In genomic region chr22:38788417-38788816, GRCh38 we compare ENCODE assay signal across 9 cellular contexts. TPM values are rescaled to one million over a fixed set of nuclear protein-coding genes. Genes with fewer than 3 reads are reported as not detected.
DNase-seq lines count a peak whose midpoint lies in the region; ATAC-seq and TF ChIP-seq lines count a peak whose summit lies in the region.
"Had no signal": no experiment of that assay in that cellular context is flagged by ENCODE, and none has a peak within 500 bp of the region (broad histone marks: within the 10 kb centered on the region; RNA-seq: fewer than 3 reads in every experiment).

No MANE protein-coding gene starts in this region.

- H3K27me3 Mint-ChIP-seq in activated naive CD4-positive, alpha-beta T cell treated with anti-CD3 and anti-CD28 coated beads for 36 hours (ENCODE audit: low read depth) = no peaks in the 10 kb centered on the region

- H3K4me3 ChIP-seq in BE2C (ENCODE audit: low read depth, low read length) (no peak overlapping the region), PC-3 (ENCODE audit: low read length) (no peak overlapping the region), fibroblast of the aortic adventitia (ENCODE audit: low read depth, low read length) (no peak overlapping the region), psoas muscle (no peak overlapping the region)

- H3K36me3 ChIP-seq in BE2C (no peaks in the 10 kb centered on the region; the same call in 1 of the 2 replicates), PC-3 (ENCODE audit: low read depth, low read length) (no peaks in the 10 kb centered on the region), psoas muscle (ENCODE audit: insufficient read depth in 1 of 2, low read depth in 1 of 2) (peaks cover 0 to 12% of the 10 kb centered on the region in 2 donors)

- no peak overlapping the region for H3K27ac Mint-ChIP-seq in activated naive CD4-positive, alpha-beta T cell treated with anti-CD3 and anti-CD28 coated beads for 36 hours

- H3K4me1 ChIP-seq in BE2C (peaks cover 30% of the 10 kb centered on the region), PC-3 (ENCODE audit: insufficient read depth, low read length) (peaks cover 14% of the 10 kb centered on the region), psoas muscle (peaks cover 13% of the 10 kb centered on the region)

- no peaks in the 10 kb centered on the region for H3K9me3 ChIP-seq in BE2C
- no peaks in the 10 kb centered on the region for H3K9me3 ChIP-seq in PC-3 (ENCODE audit: low read length)
- H3K9me3 ChIP-seq in psoas muscle = no peaks in the 10 kb centered on the region

- no peak for TF ChIP-seq CTCF in BE2C (IDR thresholded peaks at IDR 0.05; ENCODE audit: low read depth, low read length)
- no peak for TF ChIP-seq CTCF in PC-3 (conservative IDR thresholded peaks at IDR 0.05; ENCODE audit: low read depth, low read length)
- no peak for TF ChIP-seq CTCF in fibroblast of the aortic adventitia (IDR thresholded peaks at IDR 0.05; ENCODE audit: insufficient read depth, low read length)
- TF ChIP-seq CTCF in psoas muscle (IDR thresholded peaks at IDR 0.05) = no peak

- DNase-seq in BE2C = peak; percentile 81
- DNase-seq in PC-3 = peak; percentile 26
- peak; percentile 92 for DNase-seq in fibroblast of the aortic adventitia (ENCODE audit: low read depth)
- DNase-seq in psoas muscle = no peak
- DNase-seq in activated naive CD4-positive, alpha-beta T cell treated with anti-CD3 and anti-CD28 coated beads for 36 hours = no peak
- DNase-seq in NCI-H1417 treated with DMSO at 0.1 percent for 48 hours (lab: John Stamatoyannopoulos, UW) = no peak
- DNase-seq: stimulated activated naive CD8-positive, alpha-beta T cell treated with anti-CD3 and anti-CD28 coated beads, Interleukin-15, Interleukin-2, amounts not matched to agents 100 U/mL and 50 U/mL, for 24 hours had no signal

- H2AFZ ChIP-seq in PC-3 (ENCODE audit: low read length) = no peak overlapping the region

- H4K20me1 ChIP-seq in PC-3 (ENCODE audit: low read length) = no peaks in the 10 kb centered on the region

- ATAC-seq in PC-3 = peak; percentile 55
- ATAC-seq in psoas muscle = peak; percentile 82 to 92 (median 84)
- ATAC-seq in HG02840 (IDR thresholded peaks at IDR 0.05; ENCODE audit: low FRiP score, unreplicated experiment) = no peak
- ATAC-seq in HG03571 (IDR thresholded peaks at IDR 0.05; ENCODE audit: unreplicated experiment) = no peak
- ATAC-seq: stimulated activated naive CD8-positive, alpha-beta T cell treated with anti-CD3 and anti-CD28 coated beads, Interleukin-15, Interleukin-2, amounts not matched to agents 100 U/mL and 50 U/mL, for 24 hours had no signal

- H3K27ac ChIP-seq in PC-3 (ENCODE audit: low read length) (no peak overlapping the region), psoas muscle (peak overlapping the region; percentile 63)

- intact Hi-C loops in PC-3 (cut with micrococcal nuclease) (no loop called here), psoas muscle (cut with DNase I) (no loop called here)
- intact Hi-C loops in activated naive CD4-positive, alpha-beta T cell treated with anti-CD3 and anti-CD28 coated beads for 36 hours (cut with micrococcal nuclease) = no loop called here

- H3K4me3 Mint-ChIP-seq in activated naive CD4-positive, alpha-beta T cell treated with anti-CD3 and anti-CD28 coated beads for 36 hours = no peak overlapping the region

- H3K9me3 Mint-ChIP-seq in activated naive CD4-positive, alpha-beta T cell treated with anti-CD3 and anti-CD28 coated beads for 36 hours = no peaks in the 10 kb centered on the region

- H3K79me2 ChIP-seq in PC-3 (ENCODE audit: low read length) = peaks cover 4% of the 10 kb centered on the region

- no peaks in the 10 kb centered on the region for H3K9me2 ChIP-seq in PC-3 (replicated peaks; ENCODE audit: low read length)

- no peak overlapping the region for H3K4me2 ChIP-seq in PC-3 (ENCODE audit: low read length)

- CTCF ChIA-PET in PC-3 (lab: Charles Lee) = no interaction called here
- CTCF ChIA-PET in activated naive CD4-positive, alpha-beta T cell treated with anti-CD3 and anti-CD28 coated beads for 36 hours (lab: Charles Lee) = no interaction called here

- H3F3A ChIP-seq in PC-3 (ENCODE audit: low read length, unreplicated experiment) = no peaks in the 10 kb centered on the region

- H3K27me3 ChIP-seq in BE2C = no peaks in the 10 kb centered on the region
- H3K27me3 ChIP-seq in PC-3 (ENCODE audit: low read length) = no peaks in the 10 kb centered on the region
- H3K27me3 ChIP-seq in psoas muscle (ENCODE audit: insufficient read depth in 3 of 3, low read length in 2 of 3) = no peaks in the 10 kb centered on the region

- WGBS in psoas muscle, 3 donors = 35 to 41% (median 36%) methylated on average over 6 of the region's 6 CpGs

- no peak overlapping the region for H3K9ac ChIP-seq in PC-3 (ENCODE audit: low read length)

- no peaks in the 10 kb centered on the region for H3K36me3 Mint-ChIP-seq in activated naive CD4-positive, alpha-beta T cell treated with anti-CD3 and anti-CD28 coated beads for 36 hours (ENCODE audit: low read depth)

- H3K4me1 Mint-ChIP-seq in activated naive CD4-positive, alpha-beta T cell treated with anti-CD3 and anti-CD28 coated beads for 36 hours (ENCODE audit: low read depth) = peaks cover 8% of the 10 kb centered on the region

- POLR2A ChIA-PET in PC-3 (lab: Charles Lee; ENCODE audit: unreplicated experiment) = no interaction called here

- no TSS peak for BruUV-seq in PC-3 (replicated peaks; lab: Mats Ljungman, UMichigan)

RNA-seq across cellular contexts. Expression of gene DNAL4, which starts 5.5 kb away (rescaled TPM):
- 41.1 TPM for polyA plus RNA-seq in BE2C (2012; ENCODE audit: insufficient read depth, insufficient read length, low read depth)
- 22.5 and 24.5 TPM in 2 replicates for total RNA-seq in PC-3 (2014; rRNA removed)
- 2.5 and 11.0 TPM in 2 replicates for total RNA-seq in fibroblast of the aortic adventitia (ENCODE audit: low replicate concordance)
- 1 to 10 TPM; 3.5 to 6.4 (median 4.7) TPM for total RNA-seq in psoas muscle
- 10 to 100 TPM in 2 of 3 donors, 1 to 10 TPM in 1; 4.2 to 13.9 (median 11.8) TPM for polyA plus RNA-seq in psoas muscle
- 1 to 10 TPM; 5.9 to 8.0 TPM for total RNA-seq in activated naive CD4-positive, alpha-beta T cell treated with anti-CD3 and anti-CD28 coated beads for 36 hours

RNA-seq across cellular contexts. Expression of gene SUN2, which starts 32.6 kb away (rescaled TPM):
- polyA plus RNA-seq in BE2C (2012; ENCODE audit: insufficient read depth, insufficient read length, low read depth) = 68.5 TPM
- 54.0 and 55.5 TPM in 2 replicates for total RNA-seq in PC-3 (2014; rRNA removed)
- 69.1 and 93.2 TPM in 2 replicates for total RNA-seq in fibroblast of the aortic adventitia (ENCODE audit: low replicate concordance)
- 100 to 1,000 TPM in 3 of 4 donors, 10 to 100 TPM in 1; 57.6 to 152 (median 106) TPM for total RNA-seq in psoas muscle
- polyA plus RNA-seq in psoas muscle = 100 to 1,000 TPM in 1 of 3 donors, 10 to 100 TPM in 2; 64.9 to 142 (median 93.6) TPM
- total RNA-seq in activated naive CD4-positive, alpha-beta T cell treated with anti-CD3 and anti-CD28 coated beads for 36 hours = 100 to 1,000 TPM; 120 to 121 TPM

RNA-seq across cellular contexts. Expression of gene NPTXR, which starts 55.4 kb away (rescaled TPM):
- polyA plus RNA-seq in BE2C (2012; ENCODE audit: insufficient read depth, insufficient read length, low read depth) = 3.0 TPM
- total RNA-seq in PC-3 (2014; rRNA removed) = 2.8 and 3.5 TPM in 2 replicates
- 1.3 and 2.0 TPM in 2 replicates for total RNA-seq in fibroblast of the aortic adventitia (ENCODE audit: low replicate concordance)
- total RNA-seq in psoas muscle = 1 to 10 TPM in 1 of 4 donors, under 1 TPM in 3; 0.15 to 1.7 (median 0.61) TPM
- under 1 TPM; 0.35 to 0.53 (median 0.39) TPM for polyA plus RNA-seq in psoas muscle
- 1 to 10 TPM; 1.4 to 1.5 TPM for total RNA-seq in activated naive CD4-positive, alpha-beta T cell treated with anti-CD3 and anti-CD28 coated beads for 36 hours

Comparison
In these comparisons a context has a peak if more than half of its experiments do, and no peak if none do; other contexts are left out.
1. DNase-seq: peak in BE2C (single experiment), PC-3 (single experiment) and fibroblast of the aortic adventitia (single experiment); none in psoas muscle (0 of 2), activated naive CD4-positive, alpha-beta T cell treated with anti-CD3 and anti-CD28 coated beads for 36 hours (single experiment) and NCI-H1417 treated with DMSO at 0.1 percent for 48 hours (single experiment).
2. ATAC-seq: peak in PC-3 (single experiment) and psoas muscle (4 of 4); none in HG02840 (single experiment) and HG03571 (single experiment).